ENCODE assay signal across 8 cellular contexts in the genomic region with DNA sequence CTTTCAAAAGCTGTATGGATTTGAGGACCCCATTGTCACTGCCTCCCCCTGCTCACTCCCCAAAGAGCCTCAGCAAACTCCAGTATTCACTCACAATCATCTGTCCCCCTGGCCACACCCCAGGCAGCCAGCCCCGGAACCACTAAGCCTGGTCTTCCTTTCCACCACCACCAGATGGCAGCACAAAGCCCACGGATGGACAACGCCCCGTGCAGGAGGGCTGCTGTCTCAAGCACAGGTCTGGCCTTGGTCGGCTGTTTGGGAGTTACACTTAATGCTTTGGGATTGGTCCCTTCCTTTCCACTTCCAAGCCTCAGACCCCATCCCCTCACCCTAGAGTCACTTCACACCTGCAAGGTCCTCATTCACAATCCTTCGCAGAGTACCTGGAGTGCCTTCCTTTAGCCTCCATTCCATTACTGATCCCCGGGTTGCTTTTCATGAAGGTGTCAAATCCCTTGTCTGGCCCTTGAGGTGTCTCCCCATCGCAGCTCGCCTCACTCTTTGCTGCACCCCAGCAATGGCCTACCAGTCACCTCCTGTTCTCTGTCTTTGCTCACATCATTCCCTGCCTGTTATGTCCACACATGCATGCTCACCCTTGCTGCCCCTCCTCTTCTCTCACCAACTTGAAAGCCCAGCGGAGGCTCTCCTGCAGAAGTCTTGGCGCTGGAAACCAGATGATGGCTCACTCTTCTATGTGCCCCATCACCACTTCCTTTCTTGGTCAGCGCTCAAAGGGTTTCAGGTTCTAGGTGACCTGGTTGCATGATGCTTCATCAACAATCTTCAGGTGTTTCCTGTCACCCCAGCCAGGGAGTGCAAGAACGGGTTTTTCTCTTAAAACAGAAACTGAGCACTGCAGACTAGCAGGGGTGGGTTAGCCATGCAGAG. TPM values are rescaled to one million over a fixed set of nuclear protein-coding genes. Genes with fewer than 3 reads are reported as not detected.
DNase-seq lines count a peak whose midpoint lies in the region; ATAC-seq lines count a peak whose summit lies in the region.

No MANE protein-coding gene starts in this region.

- no peak overlapping the region for H3K4me3 Mint-ChIP-seq in activated CD8-positive, alpha-beta T cell treated with anti-CD3 and anti-CD28 coated beads, Interleukin-2, amount 10 ng/mL, durations not matched to agents 7 days and 5 days
- H3K4me3 Mint-ChIP-seq in effector memory CD8-positive, alpha-beta T cell: no peak overlapping the region
- no peak overlapping the region for H3K4me3 Mint-ChIP-seq in stimulated activated effector memory CD8-positive, alpha-beta T cell treated with anti-CD3 and anti-CD28 coated beads, Interleukin-12 subunit alpha, Interleukin-12 subunit beta, amount 100 ng/mL, for 72 hours

- peaks cover 32% of the 10 kb centered on the region for H3K4me1 Mint-ChIP-seq in activated CD8-positive, alpha-beta T cell treated with anti-CD3 and anti-CD28 coated beads, Interleukin-2, amount 10 ng/mL, durations not matched to agents 7 days and 5 days (ENCODE audit: low read depth)
- H3K4me1 Mint-ChIP-seq in effector memory CD8-positive, alpha-beta T cell (ENCODE audit: low read depth in 2 of 2): peaks cover 35 to 41% of the 10 kb centered on the region in 2 donors
- peaks cover 31% of the 10 kb centered on the region for H3K4me1 Mint-ChIP-seq in stimulated activated effector memory CD8-positive, alpha-beta T cell treated with anti-CD3 and anti-CD28 coated beads, Interleukin-12 subunit alpha, Interleukin-12 subunit beta, amount 100 ng/mL, for 72 hours

- H3K27ac Mint-ChIP-seq in activated CD8-positive, alpha-beta T cell treated with anti-CD3 and anti-CD28 coated beads, Interleukin-2, amount 10 ng/mL, durations not matched to agents 7 days and 5 days: no peak overlapping the region
- no peak overlapping the region for H3K27ac Mint-ChIP-seq in effector memory CD8-positive, alpha-beta T cell
- H3K27ac Mint-ChIP-seq in stimulated activated effector memory CD8-positive, alpha-beta T cell treated with anti-CD3 and anti-CD28 coated beads, Interleukin-12 subunit alpha, Interleukin-12 subunit beta, amount 100 ng/mL, for 72 hours: no peak overlapping the region

- H3K36me3 Mint-ChIP-seq in activated CD8-positive, alpha-beta T cell treated with anti-CD3 and anti-CD28 coated beads, Interleukin-2, amount 10 ng/mL, durations not matched to agents 7 days and 5 days (ENCODE audit: low read depth): peaks cover 25% of the 10 kb centered on the region
- H3K36me3 Mint-ChIP-seq in effector memory CD8-positive, alpha-beta T cell (ENCODE audit: insufficient read depth): no peaks in the 10 kb centered on the region
- no peaks in the 10 kb centered on the region for H3K36me3 Mint-ChIP-seq in stimulated activated effector memory CD8-positive, alpha-beta T cell treated with anti-CD3 and anti-CD28 coated beads, Interleukin-12 subunit alpha, Interleukin-12 subunit beta, amount 100 ng/mL, for 72 hours

- peak; percentile 37 for DNase-seq in CMK (ENCODE audit: low read depth)
- DNase-seq in NCI-H82 (lab: John Stamatoyannopoulos, UW): peak; percentile 84
- DNase-seq in activated CD8-positive, alpha-beta T cell treated with anti-CD3 and anti-CD28 coated beads, Interleukin-2, amount 10 ng/mL, durations not matched to agents 7 days and 5 days: peak; percentile 94
- peak; percentile 83 to 87 (median 83) for DNase-seq in effector memory CD8-positive, alpha-beta T cell
- DNase-seq in myocyte (ENCODE audit: low read depth): peak; percentile 74
- peak; percentile 88 to 94 for DNase-seq in stimulated activated effector memory CD8-positive, alpha-beta T cell treated with anti-CD3 and anti-CD28 coated beads, Interleukin-12 subunit alpha, Interleukin-12 subunit beta, amount 100 ng/mL, for 72 hours (ENCODE audit: low spot score in 2 of 2)

- CTCF ChIA-PET in activated CD8-positive, alpha-beta T cell treated with anti-CD3 and anti-CD28 coated beads, Interleukin-2, amount 10 ng/mL, durations not matched to agents 7 days and 5 days (lab: Charles Lee): interaction anchor here (0.9 to 7.0 kb wide), 13 partner anchors 11 to 156 kb away, joined by 3 to 77 read pairs (median 12); no protein-coding TSS in a partner anchor

- POLR2A ChIA-PET in activated CD8-positive, alpha-beta T cell treated with anti-CD3 and anti-CD28 coated beads, Interleukin-2, amount 10 ng/mL, durations not matched to agents 7 days and 5 days (lab: Charles Lee): interaction anchor here (1.3 to 9.4 kb wide), 8 partner anchors 11 to 156 kb away, joined by 3 to 118 read pairs (median 10); partner anchors contain the start of gene KCNA3

- ATAC-seq in GM19463 (IDR thresholded peaks at IDR 0.05; ENCODE audit: unreplicated experiment) (peak; percentile 38), HG03521 (IDR thresholded peaks at IDR 0.05; ENCODE audit: unreplicated experiment) (peak; percentile 55)
- peak; percentile 84 for ATAC-seq in activated CD8-positive, alpha-beta T cell treated with anti-CD3 and anti-CD28 coated beads, Interleukin-2, amount 10 ng/mL, durations not matched to agents 7 days and 5 days
- peak; percentile 80 for ATAC-seq in effector memory CD8-positive, alpha-beta T cell (replicated peaks)
- peak; percentile 85 for ATAC-seq in stimulated activated effector memory CD8-positive, alpha-beta T cell treated with anti-CD3 and anti-CD28 coated beads, Interleukin-12 subunit alpha, Interleukin-12 subunit beta, amount 100 ng/mL, for 72 hours

- peaks cover 4% of the 10 kb centered on the region for H3K9me3 Mint-ChIP-seq in activated CD8-positive, alpha-beta T cell treated with anti-CD3 and anti-CD28 coated beads, Interleukin-2, amount 10 ng/mL, durations not matched to agents 7 days and 5 days (ENCODE audit: insufficient read depth)
- H3K9me3 Mint-ChIP-seq in effector memory CD8-positive, alpha-beta T cell: no peaks in the 10 kb centered on the region
- H3K9me3 Mint-ChIP-seq in stimulated activated effector memory CD8-positive, alpha-beta T cell treated with anti-CD3 and anti-CD28 coated beads, Interleukin-12 subunit alpha, Interleukin-12 subunit beta, amount 100 ng/mL, for 72 hours: no peaks in the 10 kb centered on the region

- H3K27me3 Mint-ChIP-seq in activated CD8-positive, alpha-beta T cell treated with anti-CD3 and anti-CD28 coated beads, Interleukin-2, amount 10 ng/mL, durations not matched to agents 7 days and 5 days (ENCODE audit: low read depth): no peaks in the 10 kb centered on the region
- H3K27me3 Mint-ChIP-seq in effector memory CD8-positive, alpha-beta T cell: no peaks in the 10 kb centered on the region

RNA-seq across cellular contexts. Expression of gene KCNA2, which starts 24.9 kb away (rescaled TPM):
- total RNA-seq in activated CD8-positive, alpha-beta T cell treated with anti-CD3 and anti-CD28 coated beads, Interleukin-2, amount 10 ng/mL, durations not matched to agents 7 days and 5 days: 1 to 10 TPM; 1.4 to 2.2 TPM
- total RNA-seq in myocyte: 0.10 TPM in 1 of 2 replicates, not detected in the other
- not detected for polyA plus RNA-seq in myocyte (2012)

RNA-seq across cellular contexts. Expression of gene KCNA3, which starts 43.7 kb away (rescaled TPM):
- 10 to 100 TPM; 49.0 to 49.3 TPM for total RNA-seq in activated CD8-positive, alpha-beta T cell treated with anti-CD3 and anti-CD28 coated beads, Interleukin-2, amount 10 ng/mL, durations not matched to agents 7 days and 5 days
- not detected in 2 replicates for total RNA-seq in myocyte
- polyA plus RNA-seq in myocyte (2012): not detected

Comparison
In these comparisons a context has a peak if more than half of its experiments do, and no peak if none do; other contexts are left out.
1. Peak in every context shown above with its lines: DNase-seq and ATAC-seq.
2. DNase-seq: peak in every context shown above with its lines; median percentile 94 in activated CD8-positive, alpha-beta T cell treated with anti-CD3 and anti-CD28 coated beads, Interleukin-2, amount 10 ng/mL, durations not matched to agents 7 days and 5 days; 91 in stimulated activated effector memory CD8-positive, alpha-beta T cell treated with anti-CD3 and anti-CD28 coated beads, Interleukin-12 subunit alpha, Interleukin-12 subunit beta, amount 100 ng/mL, for 72 hours; 84 in NCI-H82; 83 in effector memory CD8-positive, alpha-beta T cell; 74 in myocyte; 37 in CMK.
3. RNA of gene KCNA3, which starts 43.7 kb away (total RNA-seq): 49.0 to 49.3 TPM in activated CD8-positive, alpha-beta T cell treated with anti-CD3 and anti-CD28 coated beads, Interleukin-2, amount 10 ng/mL, durations not matched to agents 7 days and 5 days; not detected in myocyte; every median in the first group is over 10 times any median in the second.